16 cellular contexts compared by ENCODE assay signal in the genomic region with DNA sequence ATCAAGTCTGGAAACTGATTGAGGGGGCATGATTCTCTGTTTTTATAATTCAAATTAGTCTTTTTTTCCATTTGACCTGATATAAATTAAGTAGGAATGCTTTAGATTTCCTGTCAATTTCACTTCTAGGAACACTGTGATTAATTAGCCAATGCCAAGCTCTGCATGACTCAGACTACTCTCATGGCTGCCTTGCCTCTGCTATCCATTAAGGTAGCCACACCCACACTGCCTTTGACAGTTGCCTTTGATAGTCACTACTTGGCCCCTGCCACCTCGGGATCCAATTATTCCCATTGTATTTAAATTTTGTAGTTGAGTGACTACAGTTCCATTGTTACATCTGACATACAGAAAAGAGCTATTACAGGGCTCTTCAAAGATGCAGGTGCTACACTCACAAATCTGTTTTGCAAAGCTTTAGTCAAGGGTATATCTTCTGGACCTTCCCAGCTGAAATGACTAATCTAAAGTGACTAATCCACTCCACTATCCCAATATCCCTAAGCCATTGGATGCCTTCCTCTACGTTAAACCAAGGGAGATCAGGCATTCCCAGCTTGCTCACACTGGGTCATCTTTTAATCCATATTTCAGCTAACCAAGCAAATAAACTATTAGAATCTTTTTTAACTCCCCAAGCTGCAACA.
"Had no signal": no experiment of that assay in that cellular context is flagged by ENCODE, and none has a peak within 500 bp of the region (broad histone marks: within the 10 kb centered on the region; RNA-seq: fewer than 3 reads in every experiment).

No MANE protein-coding gene starts in this region.

- H3K27ac ChIP-seq: lower lobe of right lung, VCaP had no signal

- H3K9me3 ChIP-seq: lower lobe of right lung, mucosa of descending colon had no signal

- ATAC-seq: activated T-cell treated with anti-CD3 and anti-CD28 coated beads, Interleukin-2, amount 50 U/mL, for 4 hours; lower lobe of right lung; mucosa of descending colon; naive thymus-derived CD8-positive, alpha-beta T cell; right cardiac atrium; stimulated activated naive B cell treated with anti-CD40 and anti-IgM and Interleukin-4, amounts not matched to agents 10 μg/mL and 1 μg/mL and 100 μg/mL, for 72 hours had no signal

- H3K36me3 Mint-ChIP-seq: activated CD4-positive, alpha-beta memory T cell treated with anti-CD3 and anti-CD28 coated beads for 36 hours; activated naive CD8-positive, alpha-beta T cell treated with anti-CD3 and anti-CD28 coated beads, Interleukin-2, amount 10 ng/mL, durations not matched to agents 7 days and 5 days; naive thymus-derived CD8-positive, alpha-beta T cell; stimulated activated naive B cell treated with anti-CD40 and anti-IgM and Interleukin-4, amounts not matched to agents 10 μg/mL and 1 μg/mL and 100 μg/mL, for 72 hours had no signal

- H3K4me3 ChIP-seq: lower lobe of right lung, mucosa of descending colon had no signal

- DNase-seq: activated CD4-positive, alpha-beta memory T cell treated with anti-CD3 and anti-CD28 coated beads for 36 hours; activated gamma-delta T cell treated with Interleukin-2 at 50 U/mL for 16 hours; activated naive CD8-positive, alpha-beta T cell treated with anti-CD3 and anti-CD28 coated beads, Interleukin-2, amount 10 ng/mL, durations not matched to agents 7 days and 5 days; activated T-cell treated with anti-CD3 and anti-CD28 coated beads, Interleukin-2, amount 50 U/mL, for 4 hours; aorta; central memory CD4-positive, alpha-beta T cell; effector memory CD4-positive, alpha-beta T cell; glutamatergic neuron; lower lobe of right lung; mucosa of descending colon; naive thymus-derived CD8-positive, alpha-beta T cell; right cardiac atrium; stimulated activated CD4-positive, alpha-beta T cell treated with anti-CD3 and anti-CD28 coated beads, Interleukin-1b, Interleukin-23, amount 100 ng/mL, for 48 hours; stimulated activated naive B cell treated with anti-CD40 and anti-IgM and Interleukin-4, amounts not matched to agents 10 μg/mL and 1 μg/mL and 100 μg/mL, for 72 hours; trophoblast cell had no signal

- H3K4me1 ChIP-seq: lower lobe of right lung had no signal

- H3K27ac Mint-ChIP-seq: activated CD4-positive, alpha-beta memory T cell treated with anti-CD3 and anti-CD28 coated beads for 36 hours; activated naive CD8-positive, alpha-beta T cell treated with anti-CD3 and anti-CD28 coated beads, Interleukin-2, amount 10 ng/mL, durations not matched to agents 7 days and 5 days; naive thymus-derived CD8-positive, alpha-beta T cell; stimulated activated naive B cell treated with anti-CD40 and anti-IgM and Interleukin-4, amounts not matched to agents 10 μg/mL and 1 μg/mL and 100 μg/mL, for 72 hours had no signal

- H3K36me3 ChIP-seq: lower lobe of right lung had no signal
